8 cellular contexts compared by ENCODE assay signal in genomic region chr2:55419236-55419513, GRCh38. TPM values are rescaled to one million over a fixed set of nuclear protein-coding genes. Genes with fewer than 3 reads are reported as not detected.
A peak's percentile ranks its signal among the peaks of the same experiment; 100 is the strongest.
DNase-seq lines count a peak whose midpoint lies in the region; ATAC-seq and TF ChIP-seq lines count a peak whose summit lies in the region.

No MANE protein-coding gene starts in this region.

- H3K9me3 ChIP-seq in HUES64 (ENCODE audit: insufficient read depth, low read depth, low read length) = no peaks in the 10 kb centered on the region
- no peaks in the 10 kb centered on the region for H3K9me3 ChIP-seq in neuron (ENCODE audit: low read length)

- H3K4me3 ChIP-seq in HUES64 (ENCODE audit: low read length) (peak overlapping the region; percentile 76), foreskin fibroblast (ENCODE audit: low read depth in 1 of 2, low read length in 2 of 2) (peak overlapping the region; percentile 67 to 94), neuron (ENCODE audit: low read length) (peak overlapping the region; percentile 85)

- peak overlapping the region; percentile 27 for H3K27ac Mint-ChIP-seq in activated CD4-positive, alpha-beta memory T cell treated with anti-CD3 and anti-CD28 coated beads, Interleukin-2, amount 10 ng/mL, durations not matched to agents 7 days and 5 days

- CTCF ChIA-PET in activated CD4-positive, alpha-beta memory T cell treated with anti-CD3 and anti-CD28 coated beads, Interleukin-2, amount 10 ng/mL, durations not matched to agents 7 days and 5 days (lab: Charles Lee) = no interaction called here

- H3K9me3 Mint-ChIP-seq in activated CD4-positive, alpha-beta memory T cell treated with anti-CD3 and anti-CD28 coated beads, Interleukin-2, amount 10 ng/mL, durations not matched to agents 7 days and 5 days = no peaks in the 10 kb centered on the region

- H3K4me1 ChIP-seq in HUES64 (ENCODE audit: insufficient read depth, low read length) (peaks cover 16% of the 10 kb centered on the region), neuron (ENCODE audit: insufficient read depth, low read length) (peaks cover 9% of the 10 kb centered on the region)

- peaks cover 28% of the 10 kb centered on the region for H3K27me3 Mint-ChIP-seq in activated CD4-positive, alpha-beta memory T cell treated with anti-CD3 and anti-CD28 coated beads, Interleukin-2, amount 10 ng/mL, durations not matched to agents 7 days and 5 days

- peaks cover 28% of the 10 kb centered on the region for H3K4me1 Mint-ChIP-seq in activated CD4-positive, alpha-beta memory T cell treated with anti-CD3 and anti-CD28 coated beads, Interleukin-2, amount 10 ng/mL, durations not matched to agents 7 days and 5 days

- no peak for TF ChIP-seq POLR2A in GM18505 (IDR thresholded peaks at IDR 0.05; ENCODE audit: borderline replicate concordance, extremely low read depth, insufficient read depth, insufficient read length)

- peak overlapping the region; percentile 83 for H3K4me3 Mint-ChIP-seq in activated CD4-positive, alpha-beta memory T cell treated with anti-CD3 and anti-CD28 coated beads, Interleukin-2, amount 10 ng/mL, durations not matched to agents 7 days and 5 days

- no peak for TF ChIP-seq CTCF in foreskin fibroblast (IDR thresholded peaks at IDR 0.05; ENCODE audit: low read depth, low read length)

- H3K27ac ChIP-seq in HUES64 (ENCODE audit: low read depth, low read length) = peak overlapping the region; percentile 80

- DNase-seq in NCI-H2227 (lab: John Stamatoyannopoulos, UW; ENCODE audit: unreplicated experiment) (peak; percentile 78), NCI-H2227 treated with DMSO at 0.1 percent for 48 hours (lab: John Stamatoyannopoulos, UW) (no peak), foreskin fibroblast (peak in 1 of 2 donors; percentile 45), germinal center (ENCODE audit: low spot score) (no peak)
- no peak for DNase-seq in activated CD4-positive, alpha-beta memory T cell treated with anti-CD3 and anti-CD28 coated beads, Interleukin-2, amount 10 ng/mL, durations not matched to agents 7 days and 5 days

- ATAC-seq in GM18505 (IDR thresholded peaks at IDR 0.05; ENCODE audit: unreplicated experiment) = no peak

- H3K9ac ChIP-seq in HUES64 (ENCODE audit: low read depth, low read length) = peak overlapping the region; percentile 81

- WGBS in HUES64 = under 1% methylated on average over 14 of the region's 14 CpGs

- H3K27me3 ChIP-seq in HUES64 (ENCODE audit: insufficient read depth, low read length) (no peaks in the 10 kb centered on the region), neuron (ENCODE audit: insufficient read depth, low read length) (peaks cover 3% of the 10 kb centered on the region)

- POLR2A ChIA-PET in activated CD4-positive, alpha-beta memory T cell treated with anti-CD3 and anti-CD28 coated beads, Interleukin-2, amount 10 ng/mL, durations not matched to agents 7 days and 5 days (lab: Charles Lee) = interaction anchor here (1.0 to 1.4 kb wide), 4 partner anchors 100 to 366 kb away, joined by 3 to 4 read pairs (median 3); partner anchors contain the start of gene CFAP36

- H3K36me3 Mint-ChIP-seq in activated CD4-positive, alpha-beta memory T cell treated with anti-CD3 and anti-CD28 coated beads, Interleukin-2, amount 10 ng/mL, durations not matched to agents 7 days and 5 days (ENCODE audit: low read depth) = no peaks in the 10 kb centered on the region

- H2AFZ ChIP-seq in neuron (ENCODE audit: low read depth, low read length) = peak overlapping the region; percentile 59

- peaks cover under 1% of the 10 kb centered on the region; the same call in 1 of the 2 replicates for H3K36me3 ChIP-seq in HUES64 (ENCODE audit: insufficient read depth, low read length)
- H3K36me3 ChIP-seq in neuron (ENCODE audit: insufficient read depth, low read length) = no peaks in the 10 kb centered on the region

RNA-seq across cellular contexts. Expression of gene CCDC88A, which starts 0.5 kb away (rescaled TPM):
- 48.2 TPM for polyA plus RNA-seq in HUES64 (2013, experiment 1 of 2)
- polyA plus RNA-seq in HUES64 (2013, experiment 2 of 2) = 55.9 TPM
- 10 to 100 TPM; 11.4 to 11.7 TPM for total RNA-seq in activated CD4-positive, alpha-beta memory T cell treated with anti-CD3 and anti-CD28 coated beads, Interleukin-2, amount 10 ng/mL, durations not matched to agents 7 days and 5 days
